ENCODE assay signal across 1 cellular context in the genomic region with DNA sequence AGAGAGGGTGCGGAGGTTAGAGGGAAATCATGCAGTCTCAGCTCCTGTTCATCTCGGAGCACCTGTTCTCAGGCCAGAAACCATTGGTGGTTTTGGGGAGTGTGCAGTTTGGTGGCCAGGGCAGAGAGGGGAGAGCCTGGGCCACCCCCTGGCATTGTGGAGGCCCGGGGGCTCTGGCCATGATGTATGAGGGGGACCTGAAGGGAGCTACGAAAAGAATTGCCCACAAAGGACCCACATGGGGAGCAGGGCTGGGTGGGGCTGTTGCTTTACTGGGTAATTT.
TF ChIP-seq lines count a peak whose summit lies in the region.

No MANE protein-coding gene starts in this region.

TF ChIP-seq in WTC11, 78 proteins besides CTCF, POLR2A, EP300 and RAD21 (continued from another document):
- no peak for TF ChIP-seq ESRRA (CRISPR knock-in tag; IDR thresholded peaks at IDR 0.05; ENCODE audit: borderline replicate concordance)
- TF ChIP-seq RELA (CRISPR knock-in tag; IDR thresholded peaks at IDR 0.05; ENCODE audit: borderline replicate concordance), result no peak
- TF ChIP-seq HMGA2 (CRISPR knock-in tag; IDR thresholded peaks at IDR 0.05), result no peak
- no peak for TF ChIP-seq JAZF1 (CRISPR knock-in tag; IDR thresholded peaks at IDR 0.05)
- TF ChIP-seq, protein P1, sequence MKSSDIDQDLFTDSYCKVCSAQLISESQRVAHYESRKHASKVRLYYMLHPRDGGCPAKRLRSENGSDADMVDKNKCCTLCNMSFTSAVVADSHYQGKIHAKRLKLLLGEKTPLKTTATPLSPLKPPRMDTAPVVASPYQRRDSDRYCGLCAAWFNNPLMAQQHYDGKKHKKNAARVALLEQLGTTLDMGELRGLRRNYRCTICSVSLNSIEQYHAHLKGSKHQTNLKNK (CRISPR knock-in tag; IDR thresholded peaks at IDR 0.05), result no peak
- no peak for TF ChIP-seq NR1H2 (CRISPR knock-in tag; IDR thresholded peaks at IDR 0.05)
- no peak for TF ChIP-seq SMAD4 (CRISPR knock-in tag; IDR thresholded peaks at IDR 0.05)
- TF ChIP-seq ZNF512 (CRISPR knock-in tag; IDR thresholded peaks at IDR 0.05; ENCODE audit: borderline replicate concordance), result no peak
- TF ChIP-seq, protein P2, sequence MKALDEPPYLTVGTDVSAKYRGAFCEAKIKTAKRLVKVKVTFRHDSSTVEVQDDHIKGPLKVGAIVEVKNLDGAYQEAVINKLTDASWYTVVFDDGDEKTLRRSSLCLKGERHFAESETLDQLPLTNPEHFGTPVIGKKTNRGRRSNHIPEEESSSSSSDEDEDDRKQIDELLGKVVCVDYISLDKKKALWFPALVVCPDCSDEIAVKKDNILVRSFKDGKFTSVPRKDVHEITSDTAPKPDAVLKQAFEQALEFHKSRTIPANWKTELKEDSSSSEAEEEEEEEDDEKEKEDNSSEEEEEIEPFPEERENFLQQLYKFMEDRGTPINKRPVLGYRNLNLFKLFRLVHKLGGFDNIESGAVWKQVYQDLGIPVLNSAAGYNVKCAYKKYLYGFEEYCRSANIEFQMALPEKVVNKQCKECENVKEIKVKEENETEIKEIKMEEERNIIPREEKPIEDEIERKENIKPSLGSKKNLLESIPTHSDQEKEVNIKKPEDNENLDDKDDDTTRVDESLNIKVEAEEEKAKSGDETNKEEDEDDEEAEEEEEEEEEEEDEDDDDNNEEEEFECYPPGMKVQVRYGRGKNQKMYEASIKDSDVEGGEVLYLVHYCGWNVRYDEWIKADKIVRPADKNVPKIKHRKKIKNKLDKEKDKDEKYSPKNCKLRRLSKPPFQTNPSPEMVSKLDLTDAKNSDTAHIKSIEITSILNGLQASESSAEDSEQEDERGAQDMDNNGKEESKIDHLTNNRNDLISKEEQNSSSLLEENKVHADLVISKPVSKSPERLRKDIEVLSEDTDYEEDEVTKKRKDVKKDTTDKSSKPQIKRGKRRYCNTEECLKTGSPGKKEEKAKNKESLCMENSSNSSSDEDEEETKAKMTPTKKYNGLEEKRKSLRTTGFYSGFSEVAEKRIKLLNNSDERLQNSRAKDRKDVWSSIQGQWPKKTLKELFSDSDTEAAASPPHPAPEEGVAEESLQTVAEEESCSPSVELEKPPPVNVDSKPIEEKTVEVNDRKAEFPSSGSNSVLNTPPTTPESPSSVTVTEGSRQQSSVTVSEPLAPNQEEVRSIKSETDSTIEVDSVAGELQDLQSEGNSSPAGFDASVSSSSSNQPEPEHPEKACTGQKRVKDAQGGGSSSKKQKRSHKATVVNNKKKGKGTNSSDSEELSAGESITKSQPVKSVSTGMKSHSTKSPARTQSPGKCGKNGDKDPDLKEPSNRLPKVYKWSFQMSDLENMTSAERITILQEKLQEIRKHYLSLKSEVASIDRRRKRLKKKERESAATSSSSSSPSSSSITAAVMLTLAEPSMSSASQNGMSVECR (CRISPR knock-in tag; IDR thresholded peaks at IDR 0.05; ENCODE audit: borderline replicate concordance), result no peak
- no peak for TF ChIP-seq OVOL2 (CRISPR knock-in tag; IDR thresholded peaks at IDR 0.05; ENCODE audit: borderline replicate concordance)
- TF ChIP-seq ELF4 (CRISPR knock-in tag; IDR thresholded peaks at IDR 0.05; ENCODE audit: low read depth), result no peak
